ENCODE assay signal across 12 cellular contexts in the genomic region with DNA sequence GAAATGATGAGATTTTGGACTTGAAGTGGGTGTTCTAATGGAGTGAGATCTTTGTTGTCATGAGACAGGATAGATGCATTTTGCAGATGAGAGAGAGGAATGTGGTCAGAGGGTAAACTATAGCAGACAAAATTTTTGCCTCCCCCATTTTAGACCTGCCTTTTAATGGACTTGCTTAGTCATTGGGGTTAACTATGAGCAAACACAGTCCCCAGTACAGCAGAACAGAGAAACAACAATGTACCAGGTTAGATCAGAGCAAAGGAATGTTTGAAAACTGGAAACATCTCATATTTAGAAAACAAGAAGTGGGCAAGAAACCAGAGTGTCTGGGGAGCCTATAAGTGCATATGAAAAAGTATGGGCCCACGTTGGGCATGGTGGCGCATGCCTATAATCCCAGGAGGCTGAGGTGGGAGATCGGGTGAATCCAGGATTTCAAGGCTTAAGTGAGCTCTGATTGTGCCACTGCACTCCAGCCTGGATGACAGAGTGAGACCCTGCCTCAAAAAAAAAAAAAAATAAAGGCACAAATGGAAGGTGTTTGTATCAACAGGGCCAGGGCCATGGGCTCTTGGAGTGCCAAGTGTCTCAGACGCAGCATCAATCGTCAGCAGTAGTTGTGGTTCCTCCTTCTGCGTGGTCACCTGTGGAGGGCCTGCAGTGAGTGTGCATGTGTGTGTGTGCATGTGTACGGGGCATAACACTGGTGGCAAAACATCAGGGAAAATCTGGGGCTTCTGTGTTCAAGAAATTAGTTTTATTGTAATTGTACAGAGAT.
DNase-seq lines count a peak whose midpoint lies in the region; ATAC-seq and TF ChIP-seq lines count a peak whose summit lies in the region.
"Had no signal": no experiment of that assay in that cellular context is flagged by ENCODE, and none has a peak within 500 bp of the region (broad histone marks: within the 10 kb centered on the region; RNA-seq: fewer than 3 reads in every experiment).

No MANE protein-coding gene starts in this region.

- peak overlapping the region; percentile 54; the same call in 1 of the 2 replicates for H3K4me2 ChIP-seq in SK-N-SH

- no peaks in the 10 kb centered on the region for H3K9me3 Mint-ChIP-seq in activated naive CD8-positive, alpha-beta T cell treated with anti-CD3 and anti-CD28 coated beads, Interleukin-2, amount 10 ng/mL, durations not matched to agents 7 days and 5 days
- H3K9me3 Mint-ChIP-seq in activated naive CD8-positive, alpha-beta T cell treated with anti-CD3 and anti-CD28 coated beads for 36 hours, result no peaks in the 10 kb centered on the region
- no peaks in the 10 kb centered on the region for H3K9me3 Mint-ChIP-seq in stimulated activated naive B cell treated with anti-CD40 and anti-IgM and Interleukin-4, amounts not matched to agents 10 μg/mL and 1 μg/mL and 100 μg/mL, for 72 hours
- H3K9me3 Mint-ChIP-seq in natural killer cell, result no peaks in the 10 kb centered on the region
- H3K9me3 Mint-ChIP-seq: activated T-helper 1 cell treated with anti-CD3 and anti-CD28 coated beads, Interleukin-12 subunit alpha, Interleukin-12 subunit beta, Interleukin-2, Interleukin-4 antibody, amounts not matched to agents 30 ng/mL and 10 ng/mL and 1 ng/mL, durations not matched to agents 14 hours and 24 hours and 36 hours; H9; T-helper 2 cell treated with Interferon-gamma antibody and Interleukin-4, amounts not matched to agents 5 μg/mL and 100 μg/mL, for 36 hours had no signal

- peaks cover 7% of the 10 kb centered on the region for H3K27me3 Mint-ChIP-seq in activated naive CD8-positive, alpha-beta T cell treated with anti-CD3 and anti-CD28 coated beads, Interleukin-2, amount 10 ng/mL, durations not matched to agents 7 days and 5 days
- H3K27me3 Mint-ChIP-seq in activated naive CD8-positive, alpha-beta T cell treated with anti-CD3 and anti-CD28 coated beads for 36 hours, result peaks cover 19% of the 10 kb centered on the region
- peaks cover 21 to 27% of the 10 kb centered on the region in 2 donors for H3K27me3 Mint-ChIP-seq in stimulated activated naive B cell treated with anti-CD40 and anti-IgM and Interleukin-4, amounts not matched to agents 10 μg/mL and 1 μg/mL and 100 μg/mL, for 72 hours
- peaks cover 12 to 13% of the 10 kb centered on the region in 2 donors for H3K27me3 Mint-ChIP-seq in natural killer cell (ENCODE audit: low read depth in 2 of 2)

- H3K9ac ChIP-seq in SK-N-SH, result no peak overlapping the region

- TF ChIP-seq RAD21 in SK-N-SH (IDR thresholded peaks at IDR 0.05; ENCODE audit: low read length), result no peak

- TF ChIP-seq EP300 in SK-N-SH (IDR thresholded peaks at IDR 0.05; ENCODE audit: borderline replicate concordance in 1 of 2, low read depth in 1 of 2, low read length in 1 of 2), result peak in 1 of 2 experiments; percentile 91; a peak in 2 of 4 replicates

- no peaks in the 10 kb centered on the region for H3K9me3 ChIP-seq in SK-N-SH
- H3K9me3 ChIP-seq: tibial nerve had no signal

- H3K4me3 ChIP-seq in SK-N-SH (ENCODE audit: low read depth in 2 of 2, low read length in 1 of 2), result no peak overlapping the region
- no peak overlapping the region for H3K4me3 ChIP-seq in fibroblast of villous mesenchyme (ENCODE audit: low read depth, low read length)
- H3K4me3 ChIP-seq: tibial nerve had no signal

- peaks cover 17% of the 10 kb centered on the region for H3F3A ChIP-seq in SK-N-SH (replicated peaks; ENCODE audit: insufficient read depth)

- H4K20me1 ChIP-seq in SK-N-SH (ENCODE audit: insufficient read depth), result no peaks in the 10 kb centered on the region

- ATAC-seq in activated naive CD8-positive, alpha-beta T cell treated with anti-CD3 and anti-CD28 coated beads, Interleukin-2, amount 10 ng/mL, durations not matched to agents 7 days and 5 days (ENCODE audit: low read depth), result no peak
- ATAC-seq in stimulated activated naive B cell treated with anti-CD40 and anti-IgM and Interleukin-4, amounts not matched to agents 10 μg/mL and 1 μg/mL and 100 μg/mL, for 72 hours (replicated peaks), result peak; percentile 91 to 92
- no peak for ATAC-seq in natural killer cell

- H3K4me3 Mint-ChIP-seq in activated naive CD8-positive, alpha-beta T cell treated with anti-CD3 and anti-CD28 coated beads, Interleukin-2, amount 10 ng/mL, durations not matched to agents 7 days and 5 days, result no peak overlapping the region
- H3K4me3 Mint-ChIP-seq in activated naive CD8-positive, alpha-beta T cell treated with anti-CD3 and anti-CD28 coated beads for 36 hours, result no peak overlapping the region
- peak overlapping the region in 1 of 2 donors; percentile 3 for H3K4me3 Mint-ChIP-seq in stimulated activated naive B cell treated with anti-CD40 and anti-IgM and Interleukin-4, amounts not matched to agents 10 μg/mL and 1 μg/mL and 100 μg/mL, for 72 hours
- H3K4me3 Mint-ChIP-seq in natural killer cell, result no peak overlapping the region
- H3K4me3 Mint-ChIP-seq: activated T-helper 1 cell treated with anti-CD3 and anti-CD28 coated beads, Interleukin-12 subunit alpha, Interleukin-12 subunit beta, Interleukin-2, Interleukin-4 antibody, amounts not matched to agents 30 ng/mL and 10 ng/mL and 1 ng/mL, durations not matched to agents 14 hours and 24 hours and 36 hours; H9; T-helper 2 cell treated with Interferon-gamma antibody and Interleukin-4, amounts not matched to agents 5 μg/mL and 100 μg/mL, for 36 hours had no signal

- POLR2A ChIA-PET in activated naive CD8-positive, alpha-beta T cell treated with anti-CD3 and anti-CD28 coated beads, Interleukin-2, amount 10 ng/mL, durations not matched to agents 7 days and 5 days (lab: Charles Lee), result no interaction called here
- POLR2A ChIA-PET in SK-N-SH (lab: Yijun Ruan, JAX), result no interaction called here

- peaks cover 3% of the 10 kb centered on the region for H3K4me1 Mint-ChIP-seq in activated naive CD8-positive, alpha-beta T cell treated with anti-CD3 and anti-CD28 coated beads, Interleukin-2, amount 10 ng/mL, durations not matched to agents 7 days and 5 days
- peaks cover 3% of the 10 kb centered on the region for H3K4me1 Mint-ChIP-seq in activated naive CD8-positive, alpha-beta T cell treated with anti-CD3 and anti-CD28 coated beads for 36 hours
- H3K4me1 Mint-ChIP-seq in stimulated activated naive B cell treated with anti-CD40 and anti-IgM and Interleukin-4, amounts not matched to agents 10 μg/mL and 1 μg/mL and 100 μg/mL, for 72 hours, result peaks cover 25 to 29% of the 10 kb centered on the region in 2 donors
- H3K4me1 Mint-ChIP-seq in natural killer cell, result peaks cover 5 to 18% of the 10 kb centered on the region in 2 donors

- peak overlapping the region; percentile 62 to 77; a peak in 3 of 4 replicates for H3K27ac ChIP-seq in SK-N-SH (ENCODE audit: low read depth in 2 of 2, low read length in 1 of 2)

- H3K9me2 ChIP-seq in SK-N-SH, result no peaks in the 10 kb centered on the region

- intact Hi-C loops in natural killer cell (cut with micrococcal nuclease), result no loop called here

- peak overlapping the region; percentile 42 for H3K27ac Mint-ChIP-seq in activated naive CD8-positive, alpha-beta T cell treated with anti-CD3 and anti-CD28 coated beads, Interleukin-2, amount 10 ng/mL, durations not matched to agents 7 days and 5 days
- H3K27ac Mint-ChIP-seq in activated naive CD8-positive, alpha-beta T cell treated with anti-CD3 and anti-CD28 coated beads for 36 hours, result no peak overlapping the region
- peak overlapping the region; percentile 80 for H3K27ac Mint-ChIP-seq in stimulated activated naive B cell treated with anti-CD40 and anti-IgM and Interleukin-4, amounts not matched to agents 10 μg/mL and 1 μg/mL and 100 μg/mL, for 72 hours
- no peak overlapping the region for H3K27ac Mint-ChIP-seq in natural killer cell
- H3K27ac Mint-ChIP-seq: activated T-helper 1 cell treated with anti-CD3 and anti-CD28 coated beads, Interleukin-12 subunit alpha, Interleukin-12 subunit beta, Interleukin-2, Interleukin-4 antibody, amounts not matched to agents 30 ng/mL and 10 ng/mL and 1 ng/mL, durations not matched to agents 14 hours and 24 hours and 36 hours; T-helper 2 cell treated with Interferon-gamma antibody and Interleukin-4, amounts not matched to agents 5 μg/mL and 100 μg/mL, for 36 hours had no signal

- H3K79me2 ChIP-seq in SK-N-SH (ENCODE audit: insufficient read depth), result no peaks in the 10 kb centered on the region

- no peaks in the 10 kb centered on the region for H3K36me3 ChIP-seq in SK-N-SH (replicated peaks in 1 of 2; ENCODE audit: control insufficient read depth in 1 of 2, insufficient read depth in 2 of 2, low read length in 1 of 2)
- H3K36me3 ChIP-seq: tibial nerve had no signal

- H3K27me3 ChIP-seq in SK-N-SH (ENCODE audit: insufficient read depth), result no peaks in the 10 kb centered on the region
- H3K27me3 ChIP-seq: tibial nerve had no signal

- no peak overlapping the region for H2AFZ ChIP-seq in SK-N-SH (ENCODE audit: low read depth)

- CTCF ChIA-PET in SK-N-SH (lab: Yijun Ruan, JAX), result no interaction called here

- no peaks in the 10 kb centered on the region for H3K36me3 Mint-ChIP-seq in activated naive CD8-positive, alpha-beta T cell treated with anti-CD3 and anti-CD28 coated beads, Interleukin-2, amount 10 ng/mL, durations not matched to agents 7 days and 5 days
- H3K36me3 Mint-ChIP-seq in activated naive CD8-positive, alpha-beta T cell treated with anti-CD3 and anti-CD28 coated beads for 36 hours, result no peaks in the 10 kb centered on the region
- peaks cover 0 to 2% of the 10 kb centered on the region in 2 donors for H3K36me3 Mint-ChIP-seq in stimulated activated naive B cell treated with anti-CD40 and anti-IgM and Interleukin-4, amounts not matched to agents 10 μg/mL and 1 μg/mL and 100 μg/mL, for 72 hours
- H3K36me3 Mint-ChIP-seq in natural killer cell, result no peaks in the 10 kb centered on the region

- DNase-seq in activated naive CD8-positive, alpha-beta T cell treated with anti-CD3 and anti-CD28 coated beads, Interleukin-2, amount 10 ng/mL, durations not matched to agents 7 days and 5 days, result no peak
- DNase-seq in activated naive CD8-positive, alpha-beta T cell treated with anti-CD3 and anti-CD28 coated beads for 36 hours, result no peak
- no peak for DNase-seq in SK-N-SH
- DNase-seq in fibroblast of villous mesenchyme (ENCODE audit: low read depth), result peak; percentile 88
- DNase-seq in stimulated activated naive B cell treated with anti-CD40 and anti-IgM and Interleukin-4, amounts not matched to agents 10 μg/mL and 1 μg/mL and 100 μg/mL, for 72 hours, result peak; percentile 43
- DNase-seq in NCI-H446 (lab: John Stamatoyannopoulos, UW), result no peak
- DNase-seq in natural killer cell, result no peak
- DNase-seq in NCI-H1417 treated with DMSO at 0.1 percent for 48 hours (lab: John Stamatoyannopoulos, UW), result no peak
- DNase-seq: H9 had no signal

- peaks cover 19 to 56% of the 10 kb centered on the region in 2 experiments for H3K4me1 ChIP-seq in SK-N-SH (ENCODE audit: control insufficient read depth in 1 of 2, insufficient read depth in 2 of 2, low read depth in 1 of 2, low read length in 1 of 2)

- TF ChIP-seq CTCF in SK-N-SH (IDR thresholded peaks at IDR 0.05) (no peak), fibroblast of villous mesenchyme (IDR thresholded peaks at IDR 0.05; ENCODE audit: insufficient read depth, low read depth, low read length) (no peak), natural killer cell (IDR thresholded peaks at IDR 0.05) (no peak)

- 66% methylated on average over 7 of the region's 7 CpGs for WGBS in SK-N-SH (ENCODE audit: low lambda C conversion rate)

TF ChIP-seq in SK-N-SH, 30 proteins besides CTCF, POLR2A, EP300 and RAD21 (continues in another document):
- no peak for TF ChIP-seq RCOR1 (IDR thresholded peaks at IDR 0.05; ENCODE audit: low read length)
- peak; percentile 64; the same call in 1 of the 2 replicates for TF ChIP-seq MEF2A (IDR thresholded peaks at IDR 0.05; ENCODE audit: borderline replicate concordance, low read depth)

Comparison
In these comparisons a context has a peak if more than half of its experiments do, and no peak if none do; other contexts are left out.
1. H3K27ac Mint-ChIP-seq: peak in activated naive CD8-positive, alpha-beta T cell treated with anti-CD3 and anti-CD28 coated beads, Interleukin-2, amount 10 ng/mL, durations not matched to agents 7 days and 5 days (single experiment) and stimulated activated naive B cell treated with anti-CD40 and anti-IgM and Interleukin-4, amounts not matched to agents 10 μg/mL and 1 μg/mL and 100 μg/mL, for 72 hours (single experiment); none in activated naive CD8-positive, alpha-beta T cell treated with anti-CD3 and anti-CD28 coated beads for 36 hours (single experiment) and natural killer cell (0 of 2).
2. ATAC-seq: peak in stimulated activated naive B cell treated with anti-CD40 and anti-IgM and Interleukin-4, amounts not matched to agents 10 μg/mL and 1 μg/mL and 100 μg/mL, for 72 hours (2 of 2); none in activated naive CD8-positive, alpha-beta T cell treated with anti-CD3 and anti-CD28 coated beads, Interleukin-2, amount 10 ng/mL, durations not matched to agents 7 days and 5 days (single experiment) and natural killer cell (0 of 3).
3. DNase-seq: peak in fibroblast of villous mesenchyme (single experiment) and stimulated activated naive B cell treated with anti-CD40 and anti-IgM and Interleukin-4, amounts not matched to agents 10 μg/mL and 1 μg/mL and 100 μg/mL, for 72 hours (single experiment); none in activated naive CD8-positive, alpha-beta T cell treated with anti-CD3 and anti-CD28 coated beads, Interleukin-2, amount 10 ng/mL, durations not matched to agents 7 days and 5 days (single experiment), activated naive CD8-positive, alpha-beta T cell treated with anti-CD3 and anti-CD28 coated beads for 36 hours (single experiment), SK-N-SH (single experiment), NCI-H446 (0 of 2), natural killer cell (single experiment) and NCI-H1417 treated with DMSO at 0.1 percent for 48 hours (single experiment).